In the genomic region with DNA sequence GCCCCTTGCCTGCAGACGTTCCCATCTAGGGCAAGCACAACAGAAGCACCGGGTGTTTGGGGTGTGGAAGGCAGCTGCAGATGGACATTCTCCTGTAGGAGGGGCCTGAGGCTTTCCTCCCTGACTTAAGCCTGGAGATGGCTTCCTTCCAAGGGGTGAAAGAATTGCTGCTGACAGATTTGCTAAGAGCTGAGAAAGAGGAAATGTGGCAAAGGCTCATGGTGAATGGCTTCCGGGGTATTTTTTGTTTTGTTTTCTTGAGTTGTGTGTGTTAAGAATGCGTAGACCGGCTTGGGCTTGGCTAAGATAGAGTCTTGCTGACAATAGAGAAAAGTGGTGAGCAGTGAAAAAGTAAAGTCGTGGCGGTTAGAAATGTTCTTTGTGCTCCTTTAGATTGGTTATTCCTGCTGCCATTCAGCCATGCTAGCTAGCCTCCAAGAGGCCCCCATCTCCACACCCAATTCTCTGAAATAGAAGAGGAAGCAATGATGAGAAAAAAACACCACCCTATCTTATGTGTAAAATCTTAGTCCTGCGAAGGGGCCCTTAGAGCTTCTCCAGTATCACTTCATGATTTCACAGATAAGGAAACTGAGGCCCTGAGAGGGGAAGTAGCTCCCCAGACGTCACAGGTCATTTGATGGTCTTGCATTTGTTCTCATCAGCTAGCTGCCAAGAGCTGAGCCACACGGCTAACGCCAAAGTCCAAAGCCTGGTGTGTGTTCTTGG, we compare ENCODE assay signal across 9 cellular contexts. TPM values are rescaled to one million over a fixed set of nuclear protein-coding genes. Genes with fewer than 3 reads are reported as not detected.
DNase-seq lines count a peak whose midpoint lies in the region; ATAC-seq and TF ChIP-seq lines count a peak whose summit lies in the region.
"Had no signal": no experiment of that assay in that cellular context is flagged by ENCODE, and none has a peak within 500 bp of the region (broad histone marks: within the 10 kb centered on the region; RNA-seq: fewer than 3 reads in every experiment).

No MANE protein-coding gene starts in this region.

- H3K27me3 Mint-ChIP-seq in activated T-cell treated with anti-CD3 and anti-CD28 coated beads, Interleukin-2, amount 50 U/mL, for 72 hours (ENCODE audit: low read depth) = no peaks in the 10 kb centered on the region

- H3K36me3 ChIP-seq in DOHH2 (ENCODE audit: control insufficient read depth, low read length) = no peaks in the 10 kb centered on the region

- peak overlapping the region; percentile 17; the same call in 1 of the 2 replicates for H3K27ac ChIP-seq in DOHH2 (ENCODE audit: low read depth, low read length)
- H3K27ac ChIP-seq: KMS-11 had no signal

- no peaks in the 10 kb centered on the region for H3K9me2 ChIP-seq in DOHH2 (replicated peaks; ENCODE audit: control insufficient read depth, low read length)

- H3K4me1 ChIP-seq in DOHH2 (ENCODE audit: control insufficient read depth, low read length) = peaks cover 39% of the 10 kb centered on the region

- peak overlapping the region; percentile 60 for H3K4me2 ChIP-seq in DOHH2 (ENCODE audit: low read length)
- H3K4me2 ChIP-seq: KMS-11 had no signal

- intact Hi-C loops in cardiac septum (cut with DNase I) = no loop called here

- in situ Hi-C loops in KBM-7 (cut with MboI; ENCODE audit: low pct_unique_long_range_greater_than_20kb, low sequenced_read_pairs) = no loop called here

- H3K4me3 ChIP-seq in DOHH2 (ENCODE audit: low read length) = peak overlapping the region; percentile 34

- peaks cover 7% of the 10 kb centered on the region; the same call in 1 of the 2 replicates for H3F3A ChIP-seq in DOHH2 (ENCODE audit: control insufficient read depth, insufficient read depth)

- peaks cover 22% of the 10 kb centered on the region for H3K79me2 ChIP-seq in DOHH2 (ENCODE audit: control insufficient read depth, low read length)

- H3K9me3 ChIP-seq in DOHH2 (ENCODE audit: control insufficient read depth, insufficient read depth, low read length) = no peaks in the 10 kb centered on the region

- peak; percentile 29 to 38 for ATAC-seq in activated T-cell treated with anti-CD3 and anti-CD28 coated beads, Interleukin-2, amount 50 U/mL, for 72 hours (replicated peaks in 1 of 2)
- no peak for ATAC-seq in GM19023 (IDR thresholded peaks at IDR 0.05; ENCODE audit: unreplicated experiment)

- peak overlapping the region; percentile 100 for H3K27ac Mint-ChIP-seq in activated T-cell treated with anti-CD3 and anti-CD28 coated beads, Interleukin-2, amount 50 U/mL, for 72 hours

- no peaks in the 10 kb centered on the region for H3K27me3 ChIP-seq in DOHH2 (ENCODE audit: control insufficient read depth, low read length)

- no peak for TF ChIP-seq CTCF in DOHH2 (IDR thresholded peaks at IDR 0.05; ENCODE audit: low read depth, low read length, poor library complexity, severe bottlenecking)

- DNase-seq in KBM-7 = peak; percentile 97
- peak; percentile 47 to 57 for DNase-seq in activated T-cell treated with anti-CD3 and anti-CD28 coated beads, Interleukin-2, amount 50 U/mL, for 72 hours
- peak; percentile 82 for DNase-seq in cardiac septum (ENCODE audit: low spot score)
- DNase-seq in stimulated activated naive CD4-positive, alpha-beta T cell treated with Interleukin-2 at 50 U/mL for 16 hours (lab: John Stamatoyannopoulos, UW) = peak; percentile 23
- no peak for DNase-seq in HK-2 (ENCODE audit: unreplicated experiment)
- DNase-seq in kidney tubule cell (ENCODE audit: low spot score) = no peak

- peaks cover 26 to 56% of the 10 kb centered on the region in 2 donors for H3K36me3 Mint-ChIP-seq in activated T-cell treated with anti-CD3 and anti-CD28 coated beads, Interleukin-2, amount 50 U/mL, for 72 hours (ENCODE audit: insufficient read depth in 2 of 2)

- peaks cover 100% of the 10 kb centered on the region for H3K4me1 Mint-ChIP-seq in activated T-cell treated with anti-CD3 and anti-CD28 coated beads, Interleukin-2, amount 50 U/mL, for 72 hours (ENCODE audit: low read depth)

- peaks cover 4% of the 10 kb centered on the region; the same call in 1 of the 2 replicates for H4K20me1 ChIP-seq in DOHH2 (ENCODE audit: control insufficient read depth, insufficient read depth, low read depth, low read length)

- peak overlapping the region; percentile 80 to 87 for H3K4me3 Mint-ChIP-seq in activated T-cell treated with anti-CD3 and anti-CD28 coated beads, Interleukin-2, amount 50 U/mL, for 72 hours

- H3K9me3 Mint-ChIP-seq in activated T-cell treated with anti-CD3 and anti-CD28 coated beads, Interleukin-2, amount 50 U/mL, for 72 hours = no peaks in the 10 kb centered on the region

RNA-seq across cellular contexts. Expression of a gene that starts 36.9 kb away (rescaled TPM):
- 100 to 1,000 TPM; 129 to 158 TPM for total RNA-seq in activated T-cell treated with anti-CD3 and anti-CD28 coated beads, Interleukin-2, amount 50 U/mL, for 72 hours
- total RNA-seq in cardiac septum = 27.8 TPM

Comparison
In these comparisons a context has a peak if more than half of its experiments do, and no peak if none do; other contexts are left out.
1. DNase-seq: peak in KBM-7 (single experiment), activated T-cell treated with anti-CD3 and anti-CD28 coated beads, Interleukin-2, amount 50 U/mL, for 72 hours (2 of 2), cardiac septum (single experiment) and stimulated activated naive CD4-positive, alpha-beta T cell treated with Interleukin-2 at 50 U/mL for 16 hours (single experiment); none in HK-2 (single experiment) and kidney tubule cell (single experiment).